ENCODE assay signal across 24 cellular contexts in genomic region chr19:16931306-16931705, GRCh38. TPM values are rescaled to one million over a fixed set of nuclear protein-coding genes. Genes with fewer than 3 reads are reported as not detected.
A peak's percentile ranks its signal among the peaks of the same experiment; 100 is the strongest.
DNase-seq lines count a peak whose midpoint lies in the region; ATAC-seq, FAIRE-seq and TF ChIP-seq lines count a peak whose summit lies in the region.
"Had no signal": no experiment of that assay in that cellular context is flagged by ENCODE, and none has a peak within 500 bp of the region (broad histone marks: within the 10 kb centered on the region; RNA-seq: fewer than 3 reads in every experiment).

No MANE protein-coding gene starts in this region.

- H3K36me3 Mint-ChIP-seq in CD14-positive monocyte, result peaks cover 0 to 6% of the 10 kb centered on the region in 2 donors
- H3K36me3 Mint-ChIP-seq in stimulated activated naive B cell treated with anti-CD40 and anti-IgM and Interleukin-4, amounts not matched to agents 10 μg/mL and 1 μg/mL and 100 μg/mL, for 72 hours, result peaks cover 5 to 7% of the 10 kb centered on the region in 2 donors

- TF ChIP-seq CTCF in CD14-positive monocyte (IDR thresholded peaks at IDR 0.05), result no peak
- no peak for TF ChIP-seq CTCF in kidney (IDR thresholded peaks at IDR 0.05; ENCODE audit: borderline replicate concordance, extremely low read depth, insufficient read depth)
- no peak for TF ChIP-seq CTCF in sigmoid colon (IDR thresholded peaks at IDR 0.05)
- no peak for TF ChIP-seq CTCF in foreskin fibroblast (IDR thresholded peaks at IDR 0.05; ENCODE audit: low read depth, low read length)

- DNase-seq in CD14-positive monocyte (ENCODE audit: low spot score) (peak; percentile 19), kidney (peak; percentile 41), sigmoid colon (peak; percentile 36), foreskin fibroblast (no peak), SIG-M5 (lab: John Stamatoyannopoulos, UW) (no peak)
- no peak for DNase-seq in stimulated activated naive B cell treated with anti-CD40 and anti-IgM and Interleukin-4, amounts not matched to agents 10 μg/mL and 1 μg/mL and 100 μg/mL, for 72 hours
- DNase-seq: 8988T; ACHN; AML-193; BE2C; Calu3; CD4-positive, alpha-beta memory T cell; COR-L47; DMS53; DMS79 treated with DMSO at 0.1 percent for 48 hours; GF-D8; H9 had no signal

- H3K9me3 Mint-ChIP-seq in CD14-positive monocyte, result peaks cover 24 to 59% (median 48%) of the 10 kb centered on the region in 7 donors
- peaks cover 30 to 40% of the 10 kb centered on the region in 2 donors for H3K9me3 Mint-ChIP-seq in stimulated activated naive B cell treated with anti-CD40 and anti-IgM and Interleukin-4, amounts not matched to agents 10 μg/mL and 1 μg/mL and 100 μg/mL, for 72 hours

- no peak for TF ChIP-seq POLR2A in sigmoid colon (IDR thresholded peaks at IDR 0.05)

- H3K27ac ChIP-seq in kidney (ENCODE audit: low read depth in 2 of 2, low read length in 2 of 2), result no peak overlapping the region
- no peak overlapping the region for H3K27ac ChIP-seq in sigmoid colon
- H3K27ac ChIP-seq: A549; BLaER1 treated with 17β-estradiol and CSF1 and Interleukin-3, amounts not matched to agents 10 nM and 100 nM had no signal

- H3K4me3 Mint-ChIP-seq in CD14-positive monocyte, result no peak overlapping the region
- H3K4me3 Mint-ChIP-seq in stimulated activated naive B cell treated with anti-CD40 and anti-IgM and Interleukin-4, amounts not matched to agents 10 μg/mL and 1 μg/mL and 100 μg/mL, for 72 hours, result no peak overlapping the region
- H3K4me3 Mint-ChIP-seq: CD4-positive, alpha-beta memory T cell; GM23338; H9 had no signal

- H3K4me3 ChIP-seq in kidney (ENCODE audit: low read length in 2 of 2) (no peak overlapping the region), sigmoid colon (no peak overlapping the region), foreskin fibroblast (ENCODE audit: low read depth in 1 of 2, low read length in 2 of 2) (no peak overlapping the region)
- H3K4me3 ChIP-seq: A549; BLaER1 treated with 17β-estradiol and CSF1 and Interleukin-3, amounts not matched to agents 10 nM and 100 nM; GM23338 had no signal

- H3K36me3 ChIP-seq in kidney (ENCODE audit: control insufficient read depth in 1 of 2, insufficient read depth in 2 of 2, low read length in 2 of 2) (no peaks in the 10 kb centered on the region), sigmoid colon (no peaks in the 10 kb centered on the region)
- H3K36me3 ChIP-seq: BE2C had no signal

- TF ChIP-seq EP300 in sigmoid colon (IDR thresholded peaks at IDR 0.05), result no peak

- H3K9ac ChIP-seq in kidney (ENCODE audit: low read length in 2 of 2), result no peak overlapping the region
- H3K9ac ChIP-seq: BLaER1 treated with 17β-estradiol and CSF1 and Interleukin-3, amounts not matched to agents 10 nM and 100 nM had no signal

- H3K4me1 ChIP-seq in kidney (ENCODE audit: control insufficient read depth in 1 of 2, insufficient read depth in 1 of 2, low read depth in 1 of 2, low read length in 2 of 2) (no peaks in the 10 kb centered on the region), sigmoid colon (no peaks in the 10 kb centered on the region)
- H3K4me1 ChIP-seq: A549; BE2C; BLaER1 treated with 17β-estradiol and CSF1 and Interleukin-3, amounts not matched to agents 10 nM and 100 nM had no signal

- WGBS in sigmoid colon, 2 donors, result 96 to 97% methylated on average over 4 of the region's 4 CpGs

- H3K27ac Mint-ChIP-seq in CD14-positive monocyte, result no peak overlapping the region
- H3K27ac Mint-ChIP-seq in stimulated activated naive B cell treated with anti-CD40 and anti-IgM and Interleukin-4, amounts not matched to agents 10 μg/mL and 1 μg/mL and 100 μg/mL, for 72 hours, result no peak overlapping the region
- H3K27ac Mint-ChIP-seq: CD4-positive, alpha-beta memory T cell; GM23338; H9 had no signal

- no peak for ATAC-seq in stimulated activated naive B cell treated with anti-CD40 and anti-IgM and Interleukin-4, amounts not matched to agents 10 μg/mL and 1 μg/mL and 100 μg/mL, for 72 hours (replicated peaks)
- ATAC-seq: A549, GM23338, HCT116 had no signal

- H3K27me3 Mint-ChIP-seq in CD14-positive monocyte (ENCODE audit: low read depth in 3 of 3), result peaks cover 5 to 25% (median 16%) of the 10 kb centered on the region in 3 donors
- H3K27me3 Mint-ChIP-seq in stimulated activated naive B cell treated with anti-CD40 and anti-IgM and Interleukin-4, amounts not matched to agents 10 μg/mL and 1 μg/mL and 100 μg/mL, for 72 hours, result peaks cover 31 to 46% of the 10 kb centered on the region in 2 donors

- FAIRE-seq in kidney (lab: Jason Lieb, UNC), result no peak
- FAIRE-seq: A549, GM12891, GM18507 had no signal

- intact Hi-C loops in CD14-positive monocyte (cut with micrococcal nuclease), result no loop called here
- intact Hi-C loops in kidney (cut with DNase I), result no loop called here
- intact Hi-C loops in sigmoid colon (cut with DNase I), result no loop called here

- peaks cover 0 to 7% of the 10 kb centered on the region in 2 donors for H3K9me3 ChIP-seq in kidney (ENCODE audit: control insufficient read depth in 1 of 2, low read length in 2 of 2)
- H3K9me3 ChIP-seq in sigmoid colon, result peaks cover 0 to 11% (median 5%) of the 10 kb centered on the region in 4 donors
- H3K9me3 ChIP-seq: BE2C had no signal

- H3K27me3 ChIP-seq in sigmoid colon, result no peaks in the 10 kb centered on the region
- H3K27me3 ChIP-seq: BE2C; BLaER1 treated with 17β-estradiol and CSF1 and Interleukin-3, amounts not matched to agents 10 nM and 100 nM had no signal

- H3K4me1 Mint-ChIP-seq in CD14-positive monocyte, result no peaks in the 10 kb centered on the region
- no peaks in the 10 kb centered on the region for H3K4me1 Mint-ChIP-seq in stimulated activated naive B cell treated with anti-CD40 and anti-IgM and Interleukin-4, amounts not matched to agents 10 μg/mL and 1 μg/mL and 100 μg/mL, for 72 hours
- H3K4me1 Mint-ChIP-seq: CD4-positive, alpha-beta memory T cell; GM23338; H9 had no signal

RNA-seq across cellular contexts. Expression of gene F2RL3, which starts 42.5 kb away (rescaled TPM):
- not detected for polyA plus RNA-seq in CD14-positive monocyte
- total RNA-seq in kidney, result 3.2 TPM
- polyA plus RNA-seq in kidney (ENCODE audit: insufficient read depth, low read depth, low replicate concordance), result 1.4 TPM
- total RNA-seq in sigmoid colon, result 1 to 10 TPM; 1.8 to 3.9 (median 1.9) TPM
- 1 to 10 TPM in 2 of 3 donors, under 1 TPM in 1; 0.69 to 3.5 (median 2.4) TPM for polyA plus RNA-seq in sigmoid colon
- total RNA-seq: Calu3; CD4-positive, alpha-beta memory T cell; G401; GM23338; H9 had no signal
- polyA plus RNA-seq: A549; CD4-positive, alpha-beta memory T cell; GM23338 had no signal

Comparison
In these comparisons a context has a peak if more than half of its experiments do, and no peak if none do; other contexts are left out.
1. DNase-seq: peak in CD14-positive monocyte (single experiment), kidney (single experiment) and sigmoid colon (single experiment); none in stimulated activated naive B cell treated with anti-CD40 and anti-IgM and Interleukin-4, amounts not matched to agents 10 μg/mL and 1 μg/mL and 100 μg/mL, for 72 hours (single experiment), foreskin fibroblast (0 of 2) and SIG-M5 (single experiment).